In genomic region chr7:99929730-99930053, GRCh38 we compare ENCODE assay signal across 10 cellular contexts. TPM values are rescaled to one million over a fixed set of nuclear protein-coding genes. Genes with fewer than 3 reads are reported as not detected.
DNase-seq lines count a peak whose midpoint lies in the region; ATAC-seq and TF ChIP-seq lines count a peak whose summit lies in the region.
"Had no signal": no experiment of that assay in that cellular context is flagged by ENCODE, and none has a peak within 500 bp of the region (broad histone marks: within the 10 kb centered on the region; RNA-seq: fewer than 3 reads in every experiment).

No MANE protein-coding gene starts in this region.

- peaks cover 5% of the 10 kb centered on the region for H3K4me1 ChIP-seq in hepatocyte (ENCODE audit: insufficient read depth)
- H3K4me1 ChIP-seq: HAP-1 had no signal

- no peaks in the 10 kb centered on the region for H3K9me2 ChIP-seq in hepatocyte (replicated peaks; ENCODE audit: insufficient read depth)

- H3K36me3 Mint-ChIP-seq in activated T-helper 17 cell treated with anti-CD3 and anti-CD28 coated beads, Interleukin-2, amount 50 U/mL, for 72 hours (ENCODE audit: low read depth) = no peaks in the 10 kb centered on the region
- H3K36me3 Mint-ChIP-seq in type B pancreatic cell = no peaks in the 10 kb centered on the region

- H3K36me3 ChIP-seq in hepatocyte (replicated peaks; ENCODE audit: insufficient read depth, low read depth) = no peaks in the 10 kb centered on the region
- H3K36me3 ChIP-seq: HAP-1 had no signal

- peaks cover 27% of the 10 kb centered on the region for H3K27me3 ChIP-seq in hepatocyte

- TF ChIP-seq CTCF in hepatocyte (IDR thresholded peaks at IDR 0.05; ENCODE audit: poor library complexity) (no peak), type B pancreatic cell (conservative IDR thresholded peaks at IDR 0.05) (no peak)

- H3K9me3 ChIP-seq in hepatocyte (ENCODE audit: low read depth) = no peaks in the 10 kb centered on the region
- H3K9me3 ChIP-seq: HAP-1 had no signal

- H3K27me3 Mint-ChIP-seq in activated T-helper 17 cell treated with anti-CD3 and anti-CD28 coated beads, Interleukin-2, amount 50 U/mL, for 72 hours = peaks cover 13% of the 10 kb centered on the region
- H3K27me3 Mint-ChIP-seq in type B pancreatic cell = peaks cover 61% of the 10 kb centered on the region

- no peaks in the 10 kb centered on the region for H3K9me3 Mint-ChIP-seq in activated T-helper 17 cell treated with anti-CD3 and anti-CD28 coated beads, Interleukin-2, amount 50 U/mL, for 72 hours
- H3K9me3 Mint-ChIP-seq in type B pancreatic cell = no peaks in the 10 kb centered on the region
- H3K9me3 Mint-ChIP-seq: activated B cell treated with CpG ODN at 0.5 μM for 24 hours had no signal

- H3K4me1 Mint-ChIP-seq in activated T-helper 17 cell treated with anti-CD3 and anti-CD28 coated beads, Interleukin-2, amount 50 U/mL, for 72 hours = peaks cover 13% of the 10 kb centered on the region
- peaks cover 7% of the 10 kb centered on the region for H3K4me1 Mint-ChIP-seq in type B pancreatic cell (ENCODE audit: unreplicated experiment)

- 42% methylated on average over 2 of the region's 2 CpGs for WGBS in hepatocyte (ENCODE audit: low lambda C conversion rate, missing lambda C conversion rate)

- H3K4me3 Mint-ChIP-seq in activated T-helper 17 cell treated with anti-CD3 and anti-CD28 coated beads, Interleukin-2, amount 50 U/mL, for 72 hours = peak overlapping the region; percentile 77
- H3K4me3 Mint-ChIP-seq in type B pancreatic cell = peak overlapping the region; percentile 78
- H3K4me3 Mint-ChIP-seq: activated B cell treated with CpG ODN at 0.5 μM for 24 hours had no signal

- intact Hi-C loops in Right ventricle myocardium superior (cut with DNase I) = no loop called here
- intact Hi-C loops in left ventricle myocardium superior (cut with micrococcal nuclease) = no loop called here

- peak overlapping the region; percentile 68 for H3K4me2 ChIP-seq in hepatocyte

- H3K4me3 ChIP-seq in hepatocyte = no peak overlapping the region

- no peaks in the 10 kb centered on the region for H4K20me1 ChIP-seq in hepatocyte (ENCODE audit: insufficient read depth, poor library complexity, severe bottlenecking)

- ATAC-seq in Right ventricle myocardium superior (ENCODE audit: poor library complexity) (peak; percentile 23), left ventricle myocardium superior (no peak)
- peak; percentile 50 for ATAC-seq in activated T-helper 17 cell treated with anti-CD3 and anti-CD28 coated beads, Interleukin-2, amount 50 U/mL, for 72 hours (replicated peaks)

- H3K79me2 ChIP-seq in hepatocyte = no peaks in the 10 kb centered on the region

- no peak overlapping the region for H2AFZ ChIP-seq in hepatocyte

- no peak for DNase-seq in Right ventricle myocardium superior
- DNase-seq in left ventricle myocardium superior = no peak
- DNase-seq in hepatocyte (ENCODE audit: low spot score) = no peak
- DNase-seq in type B pancreatic cell (ENCODE audit: extremely low spot score, unreplicated experiment) = no peak
- no peak for DNase-seq in NCI-H1694 (lab: John Stamatoyannopoulos, UW)
- DNase-seq in dedifferentiated amniotic fluid mesenchymal stem cell (ENCODE audit: extremely low spot score) = no peak
- DNase-seq in superior temporal gyrus (ENCODE audit: extremely low spot score) = no peak
- DNase-seq: activated B cell treated with CpG ODN at 0.5 μM for 24 hours had no signal

- H3K27ac Mint-ChIP-seq in activated T-helper 17 cell treated with anti-CD3 and anti-CD28 coated beads, Interleukin-2, amount 50 U/mL, for 72 hours = peak overlapping the region; percentile 88
- no peak overlapping the region for H3K27ac Mint-ChIP-seq in type B pancreatic cell
- H3K27ac Mint-ChIP-seq: activated B cell treated with CpG ODN at 0.5 μM for 24 hours had no signal

- H3K27ac ChIP-seq in hepatocyte = no peak overlapping the region

RNA-seq across cellular contexts. Expression of gene GJC3, which starts 0.3 kb away (rescaled TPM):
- 0.19 TPM for total RNA-seq in Right ventricle myocardium superior
- total RNA-seq in left ventricle myocardium superior = 0.30 TPM
- not detected for total RNA-seq in activated T-helper 17 cell treated with anti-CD3 and anti-CD28 coated beads, Interleukin-2, amount 50 U/mL, for 72 hours
- not detected in 2 replicates for total RNA-seq in hepatocyte
- polyA plus RNA-seq in hepatocyte = not detected in 2 replicates
- not detected in 2 replicates for total RNA-seq in type B pancreatic cell (ENCODE audit: low replicate concordance)
- total RNA-seq: activated B cell treated with CpG ODN at 0.5 μM for 24 hours had no signal

RNA-seq across cellular contexts. Expression of gene TRIM4, which starts 10.4 kb away (rescaled TPM):
- 6.9 TPM for total RNA-seq in Right ventricle myocardium superior
- total RNA-seq in left ventricle myocardium superior = 7.1 TPM
- total RNA-seq in activated T-helper 17 cell treated with anti-CD3 and anti-CD28 coated beads, Interleukin-2, amount 50 U/mL, for 72 hours = 10 to 100 TPM; 27.2 to 29.9 TPM
- total RNA-seq in hepatocyte = 2.7 and 4.0 TPM in 2 replicates
- polyA plus RNA-seq in hepatocyte = 1.4 and 1.5 TPM in 2 replicates
- total RNA-seq in type B pancreatic cell (ENCODE audit: low replicate concordance) = 13.0 and 15.8 TPM in 2 replicates

RNA-seq across cellular contexts. Expression of gene AZGP1, which starts 46.1 kb away (rescaled TPM):
- 113 TPM for total RNA-seq in Right ventricle myocardium superior
- total RNA-seq in left ventricle myocardium superior = 70.9 TPM
- under 1 TPM; 0.19 to 0.43 TPM for total RNA-seq in activated T-helper 17 cell treated with anti-CD3 and anti-CD28 coated beads, Interleukin-2, amount 50 U/mL, for 72 hours
- total RNA-seq in hepatocyte = 46.1 and 52.6 TPM in 2 replicates
- polyA plus RNA-seq in hepatocyte = 44.3 and 73.6 TPM in 2 replicates
- total RNA-seq in type B pancreatic cell (ENCODE audit: low replicate concordance) = 0.50 and 0.60 TPM in 2 replicates
- total RNA-seq: activated B cell treated with CpG ODN at 0.5 μM for 24 hours had no signal

RNA-seq across cellular contexts. Expression of gene OR2AE1, which starts 52.9 kb away (rescaled TPM):
- total RNA-seq in Right ventricle myocardium superior = not detected
- total RNA-seq in left ventricle myocardium superior = not detected
- under 1 TPM; 0.39 to 0.82 TPM for total RNA-seq in activated T-helper 17 cell treated with anti-CD3 and anti-CD28 coated beads, Interleukin-2, amount 50 U/mL, for 72 hours
- not detected in 2 replicates for total RNA-seq in hepatocyte
- polyA plus RNA-seq in hepatocyte = not detected in 2 replicates
- total RNA-seq in type B pancreatic cell (ENCODE audit: low replicate concordance) = not detected in 2 replicates

Comparison
In these comparisons a context has a peak if more than half of its experiments do, and no peak if none do; other contexts are left out.
1. RNA of gene AZGP1, which starts 46.1 kb away (total RNA-seq): 113 TPM in Right ventricle myocardium superior (single experiment), 70.9 TPM in left ventricle myocardium superior (single experiment) and 46.1 to 52.6 TPM in hepatocyte; 0.50 to 0.60 TPM in type B pancreatic cell and 0.19 to 0.43 TPM in activated T-helper 17 cell treated with anti-CD3 and anti-CD28 coated beads, Interleukin-2, amount 50 U/mL, for 72 hours; every median in the first group is over 10 times any median in the second.